8 cellular contexts compared by ENCODE assay signal in the genomic region with DNA sequence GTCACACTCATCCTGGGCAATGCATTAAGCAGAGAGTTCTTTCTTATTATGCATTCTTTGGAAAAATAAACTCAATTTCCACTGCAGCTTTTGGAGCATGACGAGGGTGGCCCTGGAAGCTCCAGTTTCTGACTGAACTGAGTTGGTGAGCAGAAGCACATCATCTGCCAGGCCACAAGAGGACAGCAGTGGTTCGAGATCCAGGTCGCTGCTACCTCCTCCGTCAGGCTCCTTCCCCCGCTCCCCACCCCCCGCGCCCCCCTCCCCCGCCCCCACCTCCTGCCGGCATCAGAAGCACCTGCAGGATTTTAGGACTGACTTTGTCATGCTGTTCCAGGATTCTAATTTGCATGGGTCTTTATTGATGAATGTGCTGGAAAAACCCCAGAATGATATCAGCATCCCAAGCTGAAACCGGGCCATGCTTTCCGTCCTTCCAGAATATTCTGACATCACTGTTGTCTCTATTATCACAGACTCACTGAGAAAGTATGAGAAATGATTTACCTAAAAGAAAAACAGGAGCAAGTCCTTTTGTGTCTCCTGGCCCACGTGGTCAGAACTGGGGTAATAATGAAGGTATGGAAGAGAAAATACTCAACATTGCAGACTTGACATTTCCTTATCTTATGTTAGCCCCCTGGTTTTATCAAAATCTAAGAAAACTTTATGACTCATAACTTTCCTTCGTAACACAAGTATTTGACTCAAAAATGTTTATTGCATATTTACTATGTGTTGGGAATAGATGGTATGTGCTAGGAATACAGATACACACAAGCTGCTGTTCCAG.
A peak's percentile ranks its signal among the peaks of the same experiment; 100 is the strongest.
DNase-seq lines count a peak whose midpoint lies in the region; ATAC-seq and TF ChIP-seq lines count a peak whose summit lies in the region.

No MANE protein-coding gene starts in this region.

- H3K27ac Mint-ChIP-seq in WTC11 = no peak overlapping the region
- H3K27ac Mint-ChIP-seq in mesothelial cell of epicardium = no peak overlapping the region

- ATAC-seq in WTC11 = peak; percentile 93
- no peak for ATAC-seq in HG03571 (IDR thresholded peaks at IDR 0.05; ENCODE audit: unreplicated experiment)
- ATAC-seq in HG02798 (IDR thresholded peaks at IDR 0.05; ENCODE audit: poor library complexity, unreplicated experiment) = no peak

- TF ChIP-seq CTCF in WTC11 (IDR thresholded peaks at IDR 0.05) (peak; percentile 28; the same call in 1 of the 2 replicates), mesothelial cell of epicardium (IDR thresholded peaks at IDR 0.05; ENCODE audit: unreplicated experiment) (no peak)

- peak; percentile 73 for DNase-seq in AG08396 (ENCODE audit: low spot score)
- DNase-seq in HCEC 1CT = peak; percentile 35
- peak; percentile 70 for DNase-seq in WTC11 (ENCODE audit: low spot score)
- DNase-seq in kidney tubule cell (ENCODE audit: low spot score) = peak; percentile 62
- no peak for DNase-seq in mesothelial cell of epicardium (ENCODE audit: low spot score in 2 of 2, unreplicated experiment in 2 of 2)
- DNase-seq in activated naive CD4-positive, alpha-beta T cell treated with Interleukin-2 at 50 U/mL for 16 hours = no peak

- no peak overlapping the region for H3K4me3 Mint-ChIP-seq in WTC11
- no peak overlapping the region for H3K4me3 Mint-ChIP-seq in mesothelial cell of epicardium

- H3K36me3 Mint-ChIP-seq in WTC11 (peaks cover 19% of the 10 kb centered on the region), mesothelial cell of epicardium (no peaks in the 10 kb centered on the region)

- CTCF ChIA-PET in WTC11 (lab: Charles Lee) = interaction anchor here (0.6 to 2.3 kb wide), 37 partner anchors 11 to 724 kb away, joined by 3 to 15 read pairs (median 3); partner anchors contain the start of gene FOXQ1

- H3K9me3 Mint-ChIP-seq in WTC11 (peaks cover 22% of the 10 kb centered on the region), mesothelial cell of epicardium (peaks cover 20% of the 10 kb centered on the region)

- peaks cover 19% of the 10 kb centered on the region for H3K27me3 Mint-ChIP-seq in WTC11 (ENCODE audit: low read depth)
- peaks cover 44% of the 10 kb centered on the region for H3K27me3 Mint-ChIP-seq in mesothelial cell of epicardium (ENCODE audit: low read depth)

- H3K4me1 Mint-ChIP-seq in WTC11 (peaks cover 10% of the 10 kb centered on the region), mesothelial cell of epicardium (peaks cover 2% of the 10 kb centered on the region)

- POLR2A ChIA-PET in WTC11 (lab: Charles Lee) = no interaction called here

TF ChIP-seq in WTC11, 78 proteins besides CTCF, POLR2A, EP300 and RAD21:
- TF ChIP-seq TCF7 (CRISPR knock-in tag; IDR thresholded peaks at IDR 0.05; ENCODE audit: low read depth) = no peak
- TF ChIP-seq MAX (CRISPR knock-in tag; IDR thresholded peaks at IDR 0.05) = no peak
- TF ChIP-seq NR3C1 (CRISPR knock-in tag; conservative IDR thresholded peaks at IDR 0.05; ENCODE audit: low read depth) = no peak
- no peak for TF ChIP-seq ZNF423 (CRISPR knock-in tag; IDR thresholded peaks at IDR 0.05)
- no peak for TF ChIP-seq IRF1 (CRISPR knock-in tag; IDR thresholded peaks at IDR 0.05)
- no peak for TF ChIP-seq HMGXB4 (CRISPR knock-in tag; IDR thresholded peaks at IDR 0.05)
- TF ChIP-seq CBFB (CRISPR knock-in tag; IDR thresholded peaks at IDR 0.05; ENCODE audit: low read depth) = no peak
- TF ChIP-seq, protein P1, sequence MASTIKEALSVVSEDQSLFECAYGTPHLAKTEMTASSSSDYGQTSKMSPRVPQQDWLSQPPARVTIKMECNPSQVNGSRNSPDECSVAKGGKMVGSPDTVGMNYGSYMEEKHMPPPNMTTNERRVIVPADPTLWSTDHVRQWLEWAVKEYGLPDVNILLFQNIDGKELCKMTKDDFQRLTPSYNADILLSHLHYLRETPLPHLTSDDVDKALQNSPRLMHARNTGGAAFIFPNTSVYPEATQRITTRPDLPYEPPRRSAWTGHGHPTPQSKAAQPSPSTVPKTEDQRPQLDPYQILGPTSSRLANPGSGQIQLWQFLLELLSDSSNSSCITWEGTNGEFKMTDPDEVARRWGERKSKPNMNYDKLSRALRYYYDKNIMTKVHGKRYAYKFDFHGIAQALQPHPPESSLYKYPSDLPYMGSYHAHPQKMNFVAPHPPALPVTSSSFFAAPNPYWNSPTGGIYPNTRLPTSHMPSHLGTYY (CRISPR knock-in tag; IDR thresholded peaks at IDR 0.05) = no peak
- no peak for TF ChIP-seq ZNF416 (CRISPR knock-in tag; IDR thresholded peaks at IDR 0.05)
- TF ChIP-seq, protein P2, sequence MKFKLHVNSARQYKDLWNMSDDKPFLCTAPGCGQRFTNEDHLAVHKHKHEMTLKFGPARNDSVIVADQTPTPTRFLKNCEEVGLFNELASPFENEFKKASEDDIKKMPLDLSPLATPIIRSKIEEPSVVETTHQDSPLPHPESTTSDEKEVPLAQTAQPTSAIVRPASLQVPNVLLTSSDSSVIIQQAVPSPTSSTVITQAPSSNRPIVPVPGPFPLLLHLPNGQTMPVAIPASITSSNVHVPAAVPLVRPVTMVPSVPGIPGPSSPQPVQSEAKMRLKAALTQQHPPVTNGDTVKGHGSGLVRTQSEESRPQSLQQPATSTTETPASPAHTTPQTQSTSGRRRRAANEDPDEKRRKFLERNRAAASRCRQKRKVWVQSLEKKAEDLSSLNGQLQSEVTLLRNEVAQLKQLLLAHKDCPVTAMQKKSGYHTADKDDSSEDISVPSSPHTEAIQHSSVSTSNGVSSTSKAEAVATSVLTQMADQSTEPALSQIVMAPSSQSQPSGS (CRISPR knock-in tag; IDR thresholded peaks at IDR 0.05; ENCODE audit: borderline replicate concordance, low read depth) = no peak
- no peak for TF ChIP-seq OVOL2 (CRISPR knock-in tag; IDR thresholded peaks at IDR 0.05; ENCODE audit: borderline replicate concordance)
- TF ChIP-seq RELA (CRISPR knock-in tag; IDR thresholded peaks at IDR 0.05; ENCODE audit: borderline replicate concordance) = no peak
- TF ChIP-seq MYBL2 (CRISPR knock-in tag; IDR thresholded peaks at IDR 0.05) = no peak
- no peak for TF ChIP-seq SMAD3 (CRISPR knock-in tag; IDR thresholded peaks at IDR 0.05; ENCODE audit: borderline replicate concordance)
- no peak for TF ChIP-seq ZNF317 (CRISPR knock-in tag; IDR thresholded peaks at IDR 0.05; ENCODE audit: borderline replicate concordance, low read depth)
- TF ChIP-seq, protein P3, sequence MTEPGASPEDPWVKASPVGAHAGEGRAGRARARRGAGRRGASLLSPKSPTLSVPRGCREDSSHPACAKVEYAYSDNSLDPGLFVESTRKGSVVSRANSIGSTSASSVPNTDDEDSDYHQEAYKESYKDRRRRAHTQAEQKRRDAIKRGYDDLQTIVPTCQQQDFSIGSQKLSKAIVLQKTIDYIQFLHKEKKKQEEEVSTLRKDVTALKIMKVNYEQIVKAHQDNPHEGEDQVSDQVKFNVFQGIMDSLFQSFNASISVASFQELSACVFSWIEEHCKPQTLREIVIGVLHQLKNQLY (CRISPR knock-in tag; IDR thresholded peaks at IDR 0.05) = no peak
- no peak for TF ChIP-seq PRRX2 (CRISPR knock-in tag; IDR thresholded peaks at IDR 0.05)
TF ChIP-seq in WTC11: peak in this region for 0.

Comparison
In these comparisons a context has a peak if more than half of its experiments do, and no peak if none do; other contexts are left out.
1. DNase-seq: peak in AG08396 (single experiment), HCEC 1CT (single experiment), WTC11 (single experiment) and kidney tubule cell (single experiment); none in mesothelial cell of epicardium (0 of 2) and activated naive CD4-positive, alpha-beta T cell treated with Interleukin-2 at 50 U/mL for 16 hours (single experiment).